In genomic region chr22:27537481-27537891, GRCh38 we compare ENCODE assay signal across 17 cellular contexts.
DNase-seq lines count a peak whose midpoint lies in the region; ATAC-seq, FAIRE-seq and TF ChIP-seq lines count a peak whose summit lies in the region.
"Had no signal": no experiment of that assay in that cellular context is flagged by ENCODE, and none has a peak within 500 bp of the region (broad histone marks: within the 10 kb centered on the region; RNA-seq: fewer than 3 reads in every experiment).

No MANE protein-coding gene starts in this region.

- peak; percentile 27 for FAIRE-seq in urothelium cell line (lab: Jason Lieb, UNC)
- FAIRE-seq: GM12891 had no signal

- TF ChIP-seq CTCF in nephron progenitor cell (IDR thresholded peaks at IDR 0.05) = no peak

- ATAC-seq in Right ventricle myocardium superior (ENCODE audit: poor library complexity) = peak; percentile 59
- ATAC-seq: effector memory CD8-positive, alpha-beta T cell had no signal

- H3K9me3 Mint-ChIP-seq in nephron progenitor cell = no peaks in the 10 kb centered on the region
- H3K9me3 Mint-ChIP-seq: activated CD4-positive, alpha-beta T cell treated with anti-CD3 and anti-CD28 coated beads, Interleukin-2, amount 10 ng/mL, durations not matched to agents 24 days and 14 days; CD4-positive, alpha-beta T cell; effector memory CD8-positive, alpha-beta T cell; HFFc6 had no signal

- H3K27me3 Mint-ChIP-seq in nephron progenitor cell (ENCODE audit: low read depth, poor library complexity) = peaks cover 15% of the 10 kb centered on the region
- H3K27me3 Mint-ChIP-seq: activated CD4-positive, alpha-beta T cell treated with anti-CD3 and anti-CD28 coated beads, Interleukin-2, amount 10 ng/mL, durations not matched to agents 24 days and 14 days had no signal

- peaks cover 80% of the 10 kb centered on the region for H3K4me1 Mint-ChIP-seq in nephron progenitor cell
- H3K4me1 Mint-ChIP-seq: activated CD4-positive, alpha-beta T cell treated with anti-CD3 and anti-CD28 coated beads, Interleukin-2, amount 10 ng/mL, durations not matched to agents 24 days and 14 days had no signal

- no peaks in the 10 kb centered on the region for H3K36me3 Mint-ChIP-seq in nephron progenitor cell (ENCODE audit: low read depth)

- no peak overlapping the region for H3K27ac Mint-ChIP-seq in nephron progenitor cell
- H3K27ac Mint-ChIP-seq: activated CD4-positive, alpha-beta T cell treated with anti-CD3 and anti-CD28 coated beads, Interleukin-2, amount 10 ng/mL, durations not matched to agents 24 days and 14 days; CD4-positive, alpha-beta T cell; effector memory CD8-positive, alpha-beta T cell; HFFc6 had no signal

- H3K4me3 Mint-ChIP-seq in nephron progenitor cell = no peak overlapping the region
- H3K4me3 Mint-ChIP-seq: activated CD4-positive, alpha-beta T cell treated with anti-CD3 and anti-CD28 coated beads, Interleukin-2, amount 10 ng/mL, durations not matched to agents 24 days and 14 days; CD4-positive, alpha-beta T cell; effector memory CD8-positive, alpha-beta T cell; HFFc6 had no signal

- intact Hi-C loops in Right ventricle myocardium superior (cut with DNase I) (no loop called here), cardiac septum (cut with DNase I) (no loop called here)

- DNase-seq in Right ventricle myocardium superior = peak; percentile 54
- no peak for DNase-seq in cardiac septum (ENCODE audit: low spot score)
- peak; percentile 48 for DNase-seq in fibroblast of gingiva (ENCODE audit: low read depth)
- peak; percentile 69 for DNase-seq in nephron progenitor cell
- DNase-seq in urothelium cell line (ENCODE audit: low spot score) = no peak
- DNase-seq in COLO829 (ENCODE audit: low spot score) = no peak
- DNase-seq in stimulated activated CD4-positive, alpha-beta T cell treated with anti-CD3 and anti-CD28 coated beads, Interleukin-2, amount 100 ng/mL, for 48 hours = no peak
- DNase-seq in NAMALWA (ENCODE audit: low spot score) = no peak
- DNase-seq: activated CD4-positive, alpha-beta T cell treated with anti-CD3 and anti-CD28 coated beads, Interleukin-2, amount 10 ng/mL, durations not matched to agents 24 days and 14 days; activated effector memory CD4-positive, alpha-beta T cell treated with Interleukin-2 at 50 U/mL for 16 hours; anterior cingulate cortex; CD4-positive, alpha-beta T cell; effector memory CD8-positive, alpha-beta T cell; HFFc6; NCI-H1092 treated with DMSO at 0.1 percent for 48 hours; stimulated activated naive CD4-positive, alpha-beta T cell had no signal

Comparison
In these comparisons a context has a peak if more than half of its experiments do, and no peak if none do; other contexts are left out.
1. DNase-seq: peak in Right ventricle myocardium superior (single experiment), fibroblast of gingiva (single experiment) and nephron progenitor cell (single experiment); none in cardiac septum (single experiment), urothelium cell line (single experiment), COLO829 (single experiment), stimulated activated CD4-positive, alpha-beta T cell treated with anti-CD3 and anti-CD28 coated beads, Interleukin-2, amount 100 ng/mL, for 48 hours (0 of 2) and NAMALWA (single experiment).